Comparison of ENCODE assay signal across 24 cellular contexts in the genomic region with DNA sequence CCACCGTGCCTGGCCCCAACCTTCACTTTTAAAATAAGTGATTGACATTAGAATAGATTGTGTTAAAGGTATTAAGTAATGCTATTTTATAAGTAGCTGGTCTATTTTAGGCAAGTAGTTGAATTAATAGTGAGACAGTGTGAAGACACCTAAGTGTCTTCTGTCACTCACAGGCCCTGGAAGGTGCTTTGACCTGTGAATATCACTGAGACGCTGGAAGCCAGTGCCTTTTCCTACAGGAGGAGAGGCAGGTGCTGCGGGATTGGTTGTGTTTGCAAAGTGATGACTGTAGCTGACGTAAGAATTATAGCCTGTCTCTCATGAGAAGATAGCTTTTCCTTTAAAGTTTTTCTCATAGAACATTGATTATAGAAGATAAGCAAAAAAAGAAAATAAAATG.
"Had no signal": no experiment of that assay in that cellular context is flagged by ENCODE, and none has a peak within 500 bp of the region (broad histone marks: within the 10 kb centered on the region; RNA-seq: fewer than 3 reads in every experiment).

No MANE protein-coding gene starts in this region.

- H3K4me3 ChIP-seq: ascending aorta, coronary artery, heart left ventricle, sigmoid colon, stomach, suprapubic skin, tibial nerve had no signal

- H3K9me3 Mint-ChIP-seq: activated CD4-positive, alpha-beta memory T cell treated with anti-CD3 and anti-CD28 coated beads, Interleukin-2, amount 10 ng/mL, durations not matched to agents 7 days and 5 days; activated CD4-positive, alpha-beta T cell treated with anti-CD3 and anti-CD28 coated beads, Interleukin-2, amount 10 ng/mL, durations not matched to agents 7 days and 5 days; activated naive CD4-positive, alpha-beta T cell treated with anti-CD3 and anti-CD28 coated beads, Interleukin-2, amount 10 ng/mL, durations not matched to agents 7 days and 5 days; activated naive CD8-positive, alpha-beta T cell treated with anti-CD3 and anti-CD28 coated beads, Interleukin-2, amount 10 ng/mL, durations not matched to agents 7 days and 5 days; activated T-cell treated with anti-CD3 and anti-CD28 coated beads, Interleukin-2, amount 50 U/mL, for 24 hours; naive thymus-derived CD8-positive, alpha-beta T cell had no signal

- H3K36me3 ChIP-seq: suprapubic skin had no signal

- ATAC-seq: naive thymus-derived CD8-positive, alpha-beta T cell; stimulated activated naive B cell treated with anti-CD40 and anti-IgM and Interleukin-4, amounts not matched to agents 10 μg/mL and 1 μg/mL and 100 μg/mL, for 72 hours; T-helper 17 cell had no signal

- H3K36me3 Mint-ChIP-seq: activated naive CD4-positive, alpha-beta T cell treated with anti-CD3 and anti-CD28 coated beads, Interleukin-2, amount 10 ng/mL, durations not matched to agents 7 days and 5 days; activated naive CD8-positive, alpha-beta T cell treated with anti-CD3 and anti-CD28 coated beads, Interleukin-2, amount 10 ng/mL, durations not matched to agents 7 days and 5 days had no signal

- DNase-seq: activated CD4-positive, alpha-beta memory T cell treated with anti-CD3 and anti-CD28 coated beads, Interleukin-2, amount 10 ng/mL, durations not matched to agents 7 days and 5 days; activated CD4-positive, alpha-beta T cell treated with anti-CD3 and anti-CD28 coated beads for 1 hour; activated CD4-positive, alpha-beta T cell treated with anti-CD3 and anti-CD28 coated beads, Interleukin-2, amount 10 ng/mL, durations not matched to agents 7 days and 5 days; activated CD8-positive, alpha-beta memory T cell treated with anti-CD3 and anti-CD28 coated beads, Interleukin-2, amount 50 U/mL, for 48 hours; activated gamma-delta T cell; activated naive CD4-positive, alpha-beta T cell treated with anti-CD3 and anti-CD28 coated beads, Interleukin-2, amount 10 ng/mL, durations not matched to agents 7 days and 5 days; activated naive CD8-positive, alpha-beta T cell treated with anti-CD3 and anti-CD28 coated beads, Interleukin-2, amount 10 ng/mL, durations not matched to agents 7 days and 5 days; activated T-cell treated with anti-CD3 and anti-CD28 coated beads, Interleukin-2, amount 50 U/mL, for 24 hours; brain microvascular endothelial cell; foreskin fibroblast; heart left ventricle; mesenchymal stem cell; naive thymus-derived CD8-positive, alpha-beta T cell; sigmoid colon; small intestine; stimulated activated CD4-positive, alpha-beta T cell treated with anti-CD3 and anti-CD28 coated beads, Interleukin-4, amount 100 ng/mL, for 24 hours; stimulated activated naive B cell treated with anti-CD40 and anti-IgM and Interleukin-4, amounts not matched to agents 10 μg/mL and 1 μg/mL and 100 μg/mL, for 72 hours; stomach; T-helper 17 cell; T1000 had no signal

- H3K27me3 ChIP-seq: ascending aorta, brain microvascular endothelial cell, heart left ventricle, sigmoid colon, stomach, suprapubic skin, tibial nerve had no signal

- H3K4me1 ChIP-seq: ascending aorta had no signal

- H3K27ac Mint-ChIP-seq: activated CD4-positive, alpha-beta memory T cell treated with anti-CD3 and anti-CD28 coated beads, Interleukin-2, amount 10 ng/mL, durations not matched to agents 7 days and 5 days; activated CD4-positive, alpha-beta T cell treated with anti-CD3 and anti-CD28 coated beads, Interleukin-2, amount 10 ng/mL, durations not matched to agents 7 days and 5 days; activated naive CD4-positive, alpha-beta T cell treated with anti-CD3 and anti-CD28 coated beads, Interleukin-2, amount 10 ng/mL, durations not matched to agents 7 days and 5 days; activated naive CD8-positive, alpha-beta T cell treated with anti-CD3 and anti-CD28 coated beads, Interleukin-2, amount 10 ng/mL, durations not matched to agents 7 days and 5 days; activated T-cell treated with anti-CD3 and anti-CD28 coated beads, Interleukin-2, amount 50 U/mL, for 24 hours; stimulated activated naive B cell treated with anti-CD40 and anti-IgM and Interleukin-4, amounts not matched to agents 10 μg/mL and 1 μg/mL and 100 μg/mL, for 72 hours; T-helper 17 cell had no signal

- H3K27me3 Mint-ChIP-seq: activated CD4-positive, alpha-beta memory T cell treated with anti-CD3 and anti-CD28 coated beads, Interleukin-2, amount 10 ng/mL, durations not matched to agents 7 days and 5 days; activated CD4-positive, alpha-beta T cell treated with anti-CD3 and anti-CD28 coated beads, Interleukin-2, amount 10 ng/mL, durations not matched to agents 7 days and 5 days; activated naive CD4-positive, alpha-beta T cell treated with anti-CD3 and anti-CD28 coated beads, Interleukin-2, amount 10 ng/mL, durations not matched to agents 7 days and 5 days; activated naive CD8-positive, alpha-beta T cell treated with anti-CD3 and anti-CD28 coated beads, Interleukin-2, amount 10 ng/mL, durations not matched to agents 7 days and 5 days; activated T-cell treated with anti-CD3 and anti-CD28 coated beads, Interleukin-2, amount 50 U/mL, for 24 hours; naive thymus-derived CD8-positive, alpha-beta T cell; stimulated activated naive B cell treated with anti-CD40 and anti-IgM and Interleukin-4, amounts not matched to agents 10 μg/mL and 1 μg/mL and 100 μg/mL, for 72 hours; T-helper 17 cell had no signal

- H3K27ac ChIP-seq: ascending aorta, brain microvascular endothelial cell, coronary artery, heart left ventricle, stomach, suprapubic skin had no signal

- H3K4me1 Mint-ChIP-seq: activated CD4-positive, alpha-beta memory T cell treated with anti-CD3 and anti-CD28 coated beads, Interleukin-2, amount 10 ng/mL, durations not matched to agents 7 days and 5 days; activated CD4-positive, alpha-beta T cell treated with anti-CD3 and anti-CD28 coated beads, Interleukin-2, amount 10 ng/mL, durations not matched to agents 7 days and 5 days; activated naive CD4-positive, alpha-beta T cell treated with anti-CD3 and anti-CD28 coated beads, Interleukin-2, amount 10 ng/mL, durations not matched to agents 7 days and 5 days; activated naive CD8-positive, alpha-beta T cell treated with anti-CD3 and anti-CD28 coated beads, Interleukin-2, amount 10 ng/mL, durations not matched to agents 7 days and 5 days had no signal

- H3K9me3 ChIP-seq: ascending aorta, heart left ventricle, sigmoid colon, stomach, suprapubic skin, tibial nerve had no signal

- H3K4me3 Mint-ChIP-seq: activated CD4-positive, alpha-beta memory T cell treated with anti-CD3 and anti-CD28 coated beads, Interleukin-2, amount 10 ng/mL, durations not matched to agents 7 days and 5 days; activated CD4-positive, alpha-beta T cell treated with anti-CD3 and anti-CD28 coated beads, Interleukin-2, amount 10 ng/mL, durations not matched to agents 7 days and 5 days; activated naive CD4-positive, alpha-beta T cell treated with anti-CD3 and anti-CD28 coated beads, Interleukin-2, amount 10 ng/mL, durations not matched to agents 7 days and 5 days; activated naive CD8-positive, alpha-beta T cell treated with anti-CD3 and anti-CD28 coated beads, Interleukin-2, amount 10 ng/mL, durations not matched to agents 7 days and 5 days; activated T-cell treated with anti-CD3 and anti-CD28 coated beads, Interleukin-2, amount 50 U/mL, for 24 hours; naive thymus-derived CD8-positive, alpha-beta T cell; stimulated activated naive B cell treated with anti-CD40 and anti-IgM and Interleukin-4, amounts not matched to agents 10 μg/mL and 1 μg/mL and 100 μg/mL, for 72 hours; T-helper 17 cell had no signal
